Comparison of ENCODE assay signal across 1 cellular context in genomic region chr9:76437017-76437699, GRCh38.
TF ChIP-seq lines count a peak whose summit lies in the region.

No MANE protein-coding gene starts in this region.

TF ChIP-seq in H1, 55 proteins besides CTCF, POLR2A, EP300 and RAD21:
- peak; percentile 77 for TF ChIP-seq SRF (IDR thresholded peaks at IDR 0.05; ENCODE audit: low read depth, low read length)
